In genomic region chr1:228030451-228031201, GRCh38 we compare ENCODE assay signal across 30 cellular contexts. TPM values are rescaled to one million over a fixed set of nuclear protein-coding genes. Genes with fewer than 3 reads are reported as not detected.
DNase-seq lines count a peak whose midpoint lies in the region; ATAC-seq and TF ChIP-seq lines count a peak whose summit lies in the region.
"Had no signal": no experiment of that assay in that cellular context is flagged by ENCODE, and none has a peak within 500 bp of the region (broad histone marks: within the 10 kb centered on the region; RNA-seq: fewer than 3 reads in every experiment).

No MANE protein-coding gene starts in this region.

- DNase-seq in activated T-cell treated with anti-CD3 and anti-CD28 coated beads, Interleukin-2, amount 50 U/mL, for 24 hours = peak; percentile 18
- no peak for DNase-seq in activated T-cell treated with anti-CD3 and anti-CD28 coated beads for 4 hours
- peak; percentile 3 for DNase-seq in GM10248 (ENCODE audit: extremely low spot score)
- peak; percentile 38 for DNase-seq in islet precursor cell
- DNase-seq in posterior vena cava (ENCODE audit: low spot score) = peak; percentile 34
- no peak for DNase-seq in HPDE6-E6E7 (ENCODE audit: extremely low spot score)
- DNase-seq in DMS79 treated with DMSO at 0.1 percent for 48 hours (lab: John Stamatoyannopoulos, UW) = no peak
- DNase-seq: activated CD4-positive, alpha-beta T cell treated with anti-CD3 and anti-CD28 coated beads, Interleukin-2, amount 50 U/mL, for 4 hours; activated CD8-positive, alpha-beta memory T cell treated with anti-CD3 and anti-CD28 coated beads, Interleukin-2, amount 10 ng/mL, durations not matched to agents 7 days and 5 days; hippocampal formation; KG1; naive B cell; NCI-H1105 treated with DMSO at 0.1 percent for 48 hours; NCI-H187 treated with DMSO at 0.1 percent for 48 hours; NCI-H524 treated with DMSO at 0.1 percent for 48 hours; OCI-M1; small intestine; stimulated activated CD4-positive, alpha-beta T cell treated with anti-CD3 and anti-CD28 coated beads, Interleukin-1b, Interleukin-23, amount 100 ng/mL, for 48 hours; stimulated activated naive CD4-positive, alpha-beta T cell treated with Interleukin-2 at 50 U/mL for 16 hours had no signal

- H3K9me3 Mint-ChIP-seq in activated T-cell treated with anti-CD3 and anti-CD28 coated beads, Interleukin-2, amount 50 U/mL, for 24 hours = no peaks in the 10 kb centered on the region
- H3K9me3 Mint-ChIP-seq: activated naive CD4-positive, alpha-beta T cell treated with anti-CD3 and anti-CD28 coated beads, Interleukin-2, amount 50 U/mL, for 24 hours; activated T-helper 17 cell treated with anti-CD3 and anti-CD28 coated beads, Interleukin-2, amount 50 U/mL, for 72 hours; CD4-positive, alpha-beta T cell had no signal

- intact Hi-C loops in posterior vena cava (cut with DNase I) = no loop called here

- no peak for TF ChIP-seq CTCF in GM10248 (IDR thresholded peaks at IDR 0.05; ENCODE audit: control extremely low read depth, extremely low read depth, low read depth, missing control alignments)

- CTCF ChIA-PET in GM10248 (lab: Yijun Ruan, JAX) = no interaction called here

- H3K4me1 Mint-ChIP-seq in activated T-cell treated with anti-CD3 and anti-CD28 coated beads, Interleukin-2, amount 50 U/mL, for 24 hours (ENCODE audit: low read depth) = no peaks in the 10 kb centered on the region
- H3K4me1 Mint-ChIP-seq: activated CD8-positive, alpha-beta memory T cell treated with anti-CD3 and anti-CD28 coated beads, Interleukin-2, amount 10 ng/mL, durations not matched to agents 7 days and 5 days; activated naive CD4-positive, alpha-beta T cell treated with anti-CD3 and anti-CD28 coated beads, Interleukin-2, amount 50 U/mL, for 24 hours; activated T-helper 17 cell treated with anti-CD3 and anti-CD28 coated beads, Interleukin-2, amount 50 U/mL, for 72 hours; mesothelial cell of epicardium; naive B cell had no signal

- no peak for ATAC-seq in GM18520 (IDR thresholded peaks at IDR 0.05; ENCODE audit: unreplicated experiment)
- ATAC-seq: activated CD8-positive, alpha-beta memory T cell treated with anti-CD3 and anti-CD28 coated beads, Interleukin-2, amount 10 ng/mL, durations not matched to agents 7 days and 5 days; activated T-helper 17 cell treated with anti-CD3 and anti-CD28 coated beads, Interleukin-2, amount 50 U/mL, for 72 hours; SK-N-SH treated with all-trans-retinoic acid at 6 μM for 48 hours had no signal

- no peaks in the 10 kb centered on the region for H3K36me3 Mint-ChIP-seq in activated T-cell treated with anti-CD3 and anti-CD28 coated beads, Interleukin-2, amount 50 U/mL, for 24 hours (ENCODE audit: low read depth)
- H3K36me3 Mint-ChIP-seq: activated CD8-positive, alpha-beta memory T cell treated with anti-CD3 and anti-CD28 coated beads, Interleukin-2, amount 10 ng/mL, durations not matched to agents 7 days and 5 days; activated naive CD4-positive, alpha-beta T cell treated with anti-CD3 and anti-CD28 coated beads, Interleukin-2, amount 50 U/mL, for 24 hours; mesothelial cell of epicardium had no signal

- H3K27ac Mint-ChIP-seq in activated T-cell treated with anti-CD3 and anti-CD28 coated beads, Interleukin-2, amount 50 U/mL, for 24 hours = no peak overlapping the region
- H3K27ac Mint-ChIP-seq: activated CD8-positive, alpha-beta memory T cell treated with anti-CD3 and anti-CD28 coated beads, Interleukin-2, amount 10 ng/mL, durations not matched to agents 7 days and 5 days; activated naive CD4-positive, alpha-beta T cell treated with anti-CD3 and anti-CD28 coated beads, Interleukin-2, amount 50 U/mL, for 24 hours; activated T-helper 17 cell treated with anti-CD3 and anti-CD28 coated beads, Interleukin-2, amount 50 U/mL, for 72 hours; CD4-positive, alpha-beta T cell; mesothelial cell of epicardium; T-helper 1 cell treated with Interleukin-12 subunit alpha and Interleukin-12 subunit beta and Interleukin-4 antibody, amounts not matched to agents 30 μg/mL and 1 μg/mL, for 36 hours had no signal

- H3K4me3 Mint-ChIP-seq in activated T-cell treated with anti-CD3 and anti-CD28 coated beads, Interleukin-2, amount 50 U/mL, for 24 hours = no peak overlapping the region
- H3K4me3 Mint-ChIP-seq: activated CD8-positive, alpha-beta memory T cell treated with anti-CD3 and anti-CD28 coated beads, Interleukin-2, amount 10 ng/mL, durations not matched to agents 7 days and 5 days; activated naive CD4-positive, alpha-beta T cell treated with anti-CD3 and anti-CD28 coated beads, Interleukin-2, amount 50 U/mL, for 24 hours; activated T-helper 17 cell treated with anti-CD3 and anti-CD28 coated beads, Interleukin-2, amount 50 U/mL, for 72 hours; CD4-positive, alpha-beta T cell; mesothelial cell of epicardium; naive B cell; T-helper 1 cell treated with Interleukin-12 subunit alpha and Interleukin-12 subunit beta and Interleukin-4 antibody, amounts not matched to agents 30 μg/mL and 1 μg/mL, for 36 hours had no signal

- H3K27me3 Mint-ChIP-seq in activated T-cell treated with anti-CD3 and anti-CD28 coated beads, Interleukin-2, amount 50 U/mL, for 24 hours = peaks cover 54% of the 10 kb centered on the region

- POLR2A ChIA-PET in GM10248 (lab: Yijun Ruan, JAX) = no interaction called here

RNA-seq across cellular contexts. Expression of gene WNT3A, which starts 23.8 kb away (rescaled TPM):
- total RNA-seq in posterior vena cava = not detected
- total RNA-seq: A172; activated CD8-positive, alpha-beta memory T cell treated with anti-CD3 and anti-CD28 coated beads, Interleukin-2, amount 10 ng/mL, durations not matched to agents 7 days and 5 days; activated T-helper 17 cell treated with anti-CD3 and anti-CD28 coated beads, Interleukin-2, amount 50 U/mL, for 72 hours; MCF 10A; osteocyte; temporal lobe had no signal

RNA-seq across cellular contexts. Expression of gene ARF1, which starts 51.9 kb away (rescaled TPM):
- total RNA-seq in posterior vena cava = 100 to 1,000 TPM; 300 to 342 TPM

Comparison
In these comparisons a context has a peak if more than half of its experiments do, and no peak if none do; other contexts are left out.
1. DNase-seq: peak in activated T-cell treated with anti-CD3 and anti-CD28 coated beads, Interleukin-2, amount 50 U/mL, for 24 hours (single experiment), GM10248 (single experiment), islet precursor cell (single experiment) and posterior vena cava (single experiment); none in activated T-cell treated with anti-CD3 and anti-CD28 coated beads for 4 hours (single experiment), HPDE6-E6E7 (single experiment) and DMS79 treated with DMSO at 0.1 percent for 48 hours (single experiment).